Comparison of ENCODE assay signal across 1 cellular context in the genomic region with DNA sequence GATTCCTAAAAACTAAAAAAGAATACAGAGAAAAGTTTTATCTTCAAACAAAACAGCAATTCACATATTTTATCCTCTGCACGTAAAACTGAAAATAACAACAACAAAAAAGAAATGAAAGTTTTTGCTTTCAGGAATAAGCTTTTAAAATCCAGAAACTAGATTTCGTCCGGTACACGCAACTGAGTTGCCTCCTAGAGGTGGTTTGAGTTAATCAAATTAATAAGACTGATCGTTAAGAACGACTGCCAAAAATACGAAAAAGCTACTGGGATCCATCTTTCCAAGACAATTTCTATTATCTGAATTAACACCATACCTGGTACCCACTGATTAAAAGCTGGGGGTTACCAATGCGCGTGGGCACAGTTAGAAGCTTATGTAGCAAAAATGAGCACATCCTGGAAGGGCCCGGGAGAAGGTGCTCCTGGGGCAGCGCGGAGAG.
TF ChIP-seq lines count a peak whose summit lies in the region.

No MANE protein-coding gene starts in this region.

TF ChIP-seq in HepG2, 621 proteins besides CTCF, POLR2A, EP300 and RAD21:
- TF ChIP-seq E2F1 (CRISPR knock-in tag; IDR thresholded peaks at IDR 0.05) (0 out of 2 replicates have a peak, but pooled peaks have one; percentile 26), PAWR (CRISPR knock-in tag; IDR thresholded peaks at IDR 0.05; ENCODE audit: borderline replicate concordance) (no peak), KDM6A (CRISPR knock-in tag; IDR thresholded peaks at IDR 0.05; ENCODE audit: low read depth) (no peak), ZEB1 (IDR thresholded peaks at IDR 0.05; ENCODE audit: insufficient replicate concordance, low read depth) (peak; percentile 42), ZNF607 (CRISPR knock-in tag; IDR thresholded peaks at IDR 0.05; ENCODE audit: borderline replicate concordance) (0 out of 2 replicates have a peak, but pooled peaks have one; percentile 21), TMF1 (CRISPR knock-in tag; IDR thresholded peaks at IDR 0.05; ENCODE audit: low read depth) (no peak), ZNF776 (CRISPR knock-in tag; IDR thresholded peaks at IDR 0.05) (no peak), KLF15 (CRISPR knock-in tag; IDR thresholded peaks at IDR 0.05; ENCODE audit: borderline replicate concordance) (no peak), ZFP82 (CRISPR knock-in tag; IDR thresholded peaks at IDR 0.05; ENCODE audit: borderline replicate concordance) (0 out of 2 replicates have a peak, but pooled peaks have one; percentile 6), HOXD1 (CRISPR knock-in tag; IDR thresholded peaks at IDR 0.05) (no peak), TGIF2 (CRISPR knock-in tag; IDR thresholded peaks at IDR 0.05) (0 out of 2 replicates have a peak, but pooled peaks have one; percentile 20), ZFP1 (CRISPR knock-in tag; IDR thresholded peaks at IDR 0.05) (0 out of 2 replicates have a peak, but pooled peaks have one; percentile 18), ZNF12 (CRISPR knock-in tag; IDR thresholded peaks at IDR 0.05) (no peak), CC2D1A (CRISPR knock-in tag; IDR thresholded peaks at IDR 0.05) (0 out of 2 replicates have a peak, but pooled peaks have one; percentile 24), ZNF816 (CRISPR knock-in tag; IDR thresholded peaks at IDR 0.05; ENCODE audit: borderline replicate concordance) (0 out of 2 replicates have a peak, but pooled peaks have one; percentile 38), SIN3B (IDR thresholded peaks at IDR 0.05; ENCODE audit: low read length) (0 out of 2 replicates have a peak, but pooled peaks have one; percentile 15), DNMT3B (CRISPR knock-in tag; conservative IDR thresholded peaks at IDR 0.05) (0 out of 2 replicates have a peak, but pooled peaks have one; percentile 32), KDM5A (IDR thresholded peaks at IDR 0.05; ENCODE audit: borderline replicate concordance, low read length) (peak; percentile 80; the same call in 1 of the 2 replicates), RORA (CRISPR knock-in tag; IDR thresholded peaks at IDR 0.05) (0 out of 2 replicates have a peak, but pooled peaks have one; percentile 5), ZNF251 (CRISPR knock-in tag; IDR thresholded peaks at IDR 0.05) (no peak), ZFP41 (CRISPR knock-in tag; IDR thresholded peaks at IDR 0.05; ENCODE audit: borderline replicate concordance) (peak; percentile 16; the same call in 1 of the 2 replicates), ZNF446 (CRISPR knock-in tag; IDR thresholded peaks at IDR 0.05) (no peak)
- TF ChIP-seq, protein P1, sequence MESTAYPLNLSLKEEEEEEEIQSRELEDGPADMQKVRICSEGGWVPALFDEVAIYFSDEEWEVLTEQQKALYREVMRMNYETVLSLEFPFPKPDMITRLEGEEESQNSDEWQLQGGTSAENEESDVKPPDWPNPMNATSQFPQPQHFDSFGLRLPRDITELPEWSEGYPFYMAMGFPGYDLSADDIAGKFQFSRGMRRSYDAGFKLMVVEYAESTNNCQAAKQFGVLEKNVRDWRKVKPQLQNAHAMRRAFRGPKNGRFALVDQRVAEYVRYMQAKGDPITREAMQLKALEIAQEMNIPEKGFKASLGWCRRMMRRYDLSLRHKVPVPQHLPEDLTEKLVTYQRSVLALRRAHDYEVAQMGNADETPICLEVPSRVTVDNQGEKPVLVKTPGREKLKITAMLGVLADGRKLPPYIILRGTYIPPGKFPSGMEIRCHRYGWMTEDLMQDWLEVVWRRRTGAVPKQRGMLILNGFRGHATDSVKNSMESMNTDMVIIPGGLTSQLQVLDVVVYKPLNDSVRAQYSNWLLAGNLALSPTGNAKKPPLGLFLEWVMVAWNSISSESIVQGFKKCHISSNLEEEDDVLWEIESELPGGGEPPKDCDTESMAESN (CRISPR knock-in tag; conservative IDR thresholded peaks at IDR 0.05) = peak; percentile 1; the same call in 1 of the 2 replicates
- TF ChIP-seq, protein P2, sequence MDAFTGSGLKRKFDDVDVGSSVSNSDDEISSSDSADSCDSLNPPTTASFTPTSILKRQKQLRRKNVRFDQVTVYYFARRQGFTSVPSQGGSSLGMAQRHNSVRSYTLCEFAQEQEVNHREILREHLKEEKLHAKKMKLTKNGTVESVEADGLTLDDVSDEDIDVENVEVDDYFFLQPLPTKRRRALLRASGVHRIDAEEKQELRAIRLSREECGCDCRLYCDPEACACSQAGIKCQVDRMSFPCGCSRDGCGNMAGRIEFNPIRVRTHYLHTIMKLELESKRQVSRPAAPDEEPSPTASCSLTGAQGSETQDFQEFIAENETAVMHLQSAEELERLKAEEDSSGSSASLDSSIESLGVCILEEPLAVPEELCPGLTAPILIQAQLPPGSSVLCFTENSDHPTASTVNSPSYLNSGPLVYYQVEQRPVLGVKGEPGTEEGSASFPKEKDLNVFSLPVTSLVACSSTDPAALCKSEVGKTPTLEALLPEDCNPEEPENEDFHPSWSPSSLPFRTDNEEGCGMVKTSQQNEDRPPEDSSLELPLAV (CRISPR knock-in tag; conservative IDR thresholded peaks at IDR 0.05; ENCODE audit: low read depth) = no peak
- TF ChIP-seq, protein P3, sequence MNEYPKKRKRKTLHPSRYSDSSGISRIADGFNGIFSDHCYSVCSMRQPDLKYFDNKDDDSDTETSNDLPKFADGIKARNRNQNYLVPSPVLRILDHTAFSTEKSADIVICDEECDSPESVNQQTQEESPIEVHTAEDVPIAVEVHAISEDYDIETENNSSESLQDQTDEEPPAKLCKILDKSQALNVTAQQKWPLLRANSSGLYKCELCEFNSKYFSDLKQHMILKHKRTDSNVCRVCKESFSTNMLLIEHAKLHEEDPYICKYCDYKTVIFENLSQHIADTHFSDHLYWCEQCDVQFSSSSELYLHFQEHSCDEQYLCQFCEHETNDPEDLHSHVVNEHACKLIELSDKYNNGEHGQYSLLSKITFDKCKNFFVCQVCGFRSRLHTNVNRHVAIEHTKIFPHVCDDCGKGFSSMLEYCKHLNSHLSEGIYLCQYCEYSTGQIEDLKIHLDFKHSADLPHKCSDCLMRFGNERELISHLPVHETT (CRISPR knock-in tag; conservative IDR thresholded peaks at IDR 0.05) = no peak
